Comparison of ENCODE assay signal across 8 cellular contexts in the genomic region with DNA sequence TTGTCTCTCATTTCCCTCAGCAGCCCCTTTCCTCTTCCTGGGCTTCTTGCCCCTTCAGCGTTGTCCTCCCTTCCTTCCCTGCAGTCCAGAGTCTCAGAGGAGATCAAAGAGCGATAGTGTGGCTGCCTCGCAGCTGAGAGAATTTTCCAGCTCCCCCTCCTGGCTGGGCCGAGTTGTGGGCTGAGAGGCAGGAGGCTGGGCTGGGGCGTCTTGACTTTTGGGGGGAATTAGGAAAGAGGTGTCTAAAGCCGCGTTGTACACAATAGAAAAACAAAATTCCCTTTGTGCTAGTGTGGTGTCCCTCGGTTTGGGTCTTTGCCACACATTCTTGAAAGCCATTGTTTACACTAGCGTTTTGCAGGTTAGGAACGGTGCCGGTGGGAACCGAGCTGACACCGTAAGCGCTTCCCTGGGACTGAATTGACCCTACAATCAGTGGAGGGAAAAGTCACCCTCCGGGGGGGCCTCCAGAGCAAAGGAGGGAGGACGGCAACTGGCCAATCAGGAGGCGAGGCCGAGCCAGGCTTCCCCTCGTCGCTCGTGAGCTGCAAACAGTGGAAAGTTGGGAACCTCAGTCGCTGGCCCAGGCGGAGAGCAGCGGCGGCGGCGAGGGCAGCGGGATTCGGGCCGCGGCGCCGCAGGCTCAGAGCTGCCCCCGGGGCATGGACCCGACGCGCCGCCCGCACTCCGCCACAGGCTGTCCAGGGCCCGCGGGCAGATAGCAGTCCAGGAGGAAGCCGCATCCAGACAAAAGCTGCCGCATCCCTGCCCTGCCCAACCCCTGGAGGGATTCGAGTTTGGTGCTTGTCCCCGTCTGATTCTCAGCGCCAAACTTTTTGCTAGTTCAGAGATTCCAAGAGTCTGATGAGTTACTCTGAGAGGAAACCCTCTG. TPM values are rescaled to one million over a fixed set of nuclear protein-coding genes. Genes with fewer than 3 reads are reported as not detected.
DNase-seq lines count a peak whose midpoint lies in the region; ATAC-seq and TF ChIP-seq lines count a peak whose summit lies in the region.

A gene (plus strand): TSS at position 574 of the 892 bp plus-strand sequence. CDS start 389 bp downstream, outside the sequence.

- peak within 1 kb of the TSS; percentile 38 to 59 (median 52) for H3K4me3 ChIP-seq in sigmoid colon

- TF ChIP-seq EP300 in sigmoid colon (IDR thresholded peaks at IDR 0.05), result no peak

- no peaks in the 10 kb centered on the region for H3K36me3 ChIP-seq in sigmoid colon

- H3K36me3 Mint-ChIP-seq in immature natural killer cell, result peaks cover 5 to 11% (median 7%) of the 10 kb centered on the region in 3 donors

- TF ChIP-seq CTCF in sigmoid colon (IDR thresholded peaks at IDR 0.05), result peak in 3 of 4 experiments; percentile 7 to 41 (median 26)

- no peak for TF ChIP-seq POLR2A in sigmoid colon (IDR thresholded peaks at IDR 0.05)

- H3K27me3 Mint-ChIP-seq in immature natural killer cell (ENCODE audit: low read depth in 3 of 3), result peaks cover 30 to 45% (median 33%) of the 10 kb centered on the region in 3 donors

- DNase-seq in DMS153 treated with DMSO at 0.1 percent for 48 hours (lab: John Stamatoyannopoulos, UW; ENCODE audit: unreplicated experiment) (peak; percentile 21), HuH-7 (ENCODE audit: low spot score) (peak; percentile 43), caudate nucleus (lab: John Stamatoyannopoulos, UW) (peak in 36 of 61 donors; percentile 0 to 49 (median 10)), immature natural killer cell (peak in 2 of 3 donors; percentile 1), sigmoid colon (peak; percentile 93), NCI-H1436 treated with DMSO at 0.1 percent for 48 hours (lab: John Stamatoyannopoulos, UW) (no peak)

- intact Hi-C loops in sigmoid colon (cut with DNase I), result no loop called here

- H3K27ac ChIP-seq in caudate nucleus (ENCODE audit: low read depth, low read length) (no peak within 1 kb of the TSS), sigmoid colon (peak within 1 kb of the TSS; percentile 65 to 92 (median 79))

- ATAC-seq in SK-N-SH treated with all-trans-retinoic acid at 6 μM for 48 hours (peak; percentile 87), HG02938 (IDR thresholded peaks at IDR 0.05; ENCODE audit: unreplicated experiment) (no peak)

- no peaks in the 10 kb centered on the region for H3K27me3 ChIP-seq in sigmoid colon

- WGBS in sigmoid colon, 2 donors, result 1 to 2% methylated on average over 47 of the region's 47 CpGs

- peak within 1 kb of the TSS; percentile 58 to 75 (median 64) for H3K4me3 Mint-ChIP-seq in immature natural killer cell

- peaks cover 12 to 23% of the 10 kb centered on the region in 2 donors for H3K4me1 Mint-ChIP-seq in immature natural killer cell

- peaks cover 0 to 13% (median 6%) of the 10 kb centered on the region in 4 donors for H3K4me1 ChIP-seq in sigmoid colon

- H3K9me3 Mint-ChIP-seq in immature natural killer cell, result peaks cover 15 to 34% (median 19%) of the 10 kb centered on the region in 6 donors

- H3K27ac Mint-ChIP-seq in immature natural killer cell, result no peak within 1 kb of the TSS

- H3K9me3 ChIP-seq in sigmoid colon, result no peaks in the 10 kb centered on the region

TF ChIP-seq in SK-N-SH treated with all-trans-retinoic acid at 6 μM for 48 hours, 23 proteins besides CTCF, POLR2A, EP300 and RAD21:
- TF ChIP-seq ARNTL (CRISPR knock-in tag; IDR thresholded peaks at IDR 0.05; ENCODE audit: borderline replicate concordance, low read depth), result no peak
- no peak; the same call in 1 of the 2 replicates for TF ChIP-seq OSR1 (CRISPR knock-in tag; IDR thresholded peaks at IDR 0.05)
- TF ChIP-seq TCF4 (CRISPR knock-in tag; IDR thresholded peaks at IDR 0.05; ENCODE audit: borderline replicate concordance), result no peak
- TF ChIP-seq ZNF8 (CRISPR knock-in tag; IDR thresholded peaks at IDR 0.05), result no peak
- no peak for TF ChIP-seq SNAI2 (CRISPR knock-in tag; IDR thresholded peaks at IDR 0.05)
- 0 out of 2 replicates have a peak, but pooled peaks have one; percentile 23 for TF ChIP-seq ZC3H10 (CRISPR knock-in tag; IDR thresholded peaks at IDR 0.05)

RNA-seq across cellular contexts. Expression of the gene that starts here (rescaled TPM):
- polyA plus RNA-seq in immature natural killer cell (under 1 TPM in 2 of 3 donors, not detected in 1; 0.33 to 0.38 TPM), sigmoid colon (1 to 10 TPM in 1 of 3 donors, under 1 TPM in 2; under 0.01 to 1.8 (median 0.46) TPM)
- 10 to 100 TPM in 1 of 4 donors, 1 to 10 TPM in 3; 6.7 to 22.7 (median 7.4) TPM for total RNA-seq in sigmoid colon

Comparison
In these comparisons a context has a peak if more than half of its experiments do, and no peak if none do; other contexts are left out.
1. Peak in DNase-seq in immature natural killer cell; RNA of the gene not detected or under 1 TPM.